ENCODE assay signal across 9 cellular contexts in genomic region chr9:3337515-3337914, GRCh38.
DNase-seq lines count a peak whose midpoint lies in the region; ATAC-seq, FAIRE-seq and TF ChIP-seq lines count a peak whose summit lies in the region.
"Had no signal": no experiment of that assay in that cellular context is flagged by ENCODE, and none has a peak within 500 bp of the region (broad histone marks: within the 10 kb centered on the region; RNA-seq: fewer than 3 reads in every experiment).

No MANE protein-coding gene starts in this region.

- H3K4me3 ChIP-seq in BE2C (ENCODE audit: low read depth, low read length) (no peak overlapping the region), epithelial cell of proximal tubule (ENCODE audit: low read depth, low read length) (no peak overlapping the region), mucosa of descending colon (no peak overlapping the region)

- peak; percentile 34 for ATAC-seq in mucosa of descending colon
- no peak for ATAC-seq in HG03565 (IDR thresholded peaks at IDR 0.05; ENCODE audit: unreplicated experiment)

- no peaks in the 10 kb centered on the region for H3K27me3 ChIP-seq in BE2C

- intact Hi-C loops in mucosa of descending colon (cut with DNase I, micrococcal nuclease): no loop called here

- DNase-seq in BE2C (peak; percentile 50), OCI-M1 (lab: John Stamatoyannopoulos, UW) (peak; percentile 98), epithelial cell of proximal tubule (ENCODE audit: low read depth) (peak; percentile 15), mucosa of descending colon (no peak), CD1c-positive myeloid dendritic cell (ENCODE audit: extremely low spot score) (no peak), frontal cortex (ENCODE audit: low spot score in 2 of 2) (no peak), NCI-H1092 (lab: John Stamatoyannopoulos, UW) (no peak)
- DNase-seq: activated naive CD4-positive, alpha-beta T cell treated with Interleukin-2 at 50 U/mL for 16 hours had no signal

- TF ChIP-seq CTCF in BE2C (IDR thresholded peaks at IDR 0.05; ENCODE audit: low read depth, low read length) (no peak), epithelial cell of proximal tubule (conservative IDR thresholded peaks at IDR 0.05; ENCODE audit: low read depth, low read length) (no peak), mucosa of descending colon (IDR thresholded peaks at IDR 0.05) (no peak)

- no peak for FAIRE-seq in frontal cortex (lab: Jason Lieb, UNC)

- H3K36me3 ChIP-seq in BE2C (no peaks in the 10 kb centered on the region), mucosa of descending colon (ENCODE audit: low read depth) (no peaks in the 10 kb centered on the region)

- H3K9me3 ChIP-seq in BE2C: no peaks in the 10 kb centered on the region
- H3K9me3 ChIP-seq in mucosa of descending colon: no peaks in the 10 kb centered on the region

- H3K4me1 ChIP-seq in BE2C (peaks cover 6% of the 10 kb centered on the region), mucosa of descending colon (ENCODE audit: low read depth) (no peaks in the 10 kb centered on the region)

Comparison
In these comparisons a context has a peak if more than half of its experiments do, and no peak if none do; other contexts are left out.
1. DNase-seq: peak in BE2C (single experiment), OCI-M1 (single experiment) and epithelial cell of proximal tubule (single experiment); none in mucosa of descending colon (0 of 3), CD1c-positive myeloid dendritic cell (single experiment), frontal cortex (0 of 2) and NCI-H1092 (single experiment).